13 cellular contexts compared by ENCODE assay signal in genomic region chr6:118252474-118252873, GRCh38.
DNase-seq lines count a peak whose midpoint lies in the region; ATAC-seq and TF ChIP-seq lines count a peak whose summit lies in the region.
"Had no signal": no experiment of that assay in that cellular context is flagged by ENCODE, and none has a peak within 500 bp of the region (broad histone marks: within the 10 kb centered on the region; RNA-seq: fewer than 3 reads in every experiment).

No MANE protein-coding gene starts in this region.

- no peaks in the 10 kb centered on the region for H3K9me3 ChIP-seq in lower lobe of right lung
- H3K9me3 ChIP-seq: ascending aorta had no signal

- peak; percentile 20 for DNase-seq in SKM-1 treated with dmso at 0.1 percent for 144 hours (lab: John Stamatoyannopoulos, UW; ENCODE audit: unreplicated experiment)
- DNase-seq in lower lobe of right lung: no peak
- no peak for DNase-seq in activated CD4-positive, alpha-beta T cell treated with anti-CD3 and anti-CD28 coated beads, Interleukin-2, amount 50 U/mL, for 48 hours
- no peak for DNase-seq in SK-N-DZ (ENCODE audit: low spot score)
- DNase-seq: activated CD4-positive, alpha-beta memory T cell treated with anti-CD3 and anti-CD28 coated beads, Interleukin-2, amount 10 ng/mL, durations not matched to agents 7 days and 5 days; HFFc6; kidney glomerular epithelial cell; NCI-H1417 had no signal

- no peaks in the 10 kb centered on the region for H3K36me3 ChIP-seq in lower lobe of right lung
- H3K36me3 ChIP-seq: ascending aorta had no signal

- peak; percentile 83 for ATAC-seq in GM18502 (IDR thresholded peaks at IDR 0.05; ENCODE audit: poor library complexity, unreplicated experiment)
- peak; percentile 80 for ATAC-seq in GM21515 (IDR thresholded peaks at IDR 0.05; ENCODE audit: unreplicated experiment)
- ATAC-seq in HG03469 (IDR thresholded peaks at IDR 0.05; ENCODE audit: unreplicated experiment): peak; percentile 80
- ATAC-seq in lower lobe of right lung: no peak

- intact Hi-C loops in lower lobe of right lung (cut with DNase I): no loop called here

- H3K27me3 ChIP-seq in lower lobe of right lung (ENCODE audit: low read depth): no peaks in the 10 kb centered on the region
- H3K27me3 ChIP-seq: ascending aorta had no signal

- H3K4me3 ChIP-seq in lower lobe of right lung: no peak overlapping the region
- H3K4me3 ChIP-seq: ascending aorta had no signal

- H3K4me1 ChIP-seq in lower lobe of right lung: no peaks in the 10 kb centered on the region
- H3K4me1 ChIP-seq: ascending aorta, parathyroid adenoma had no signal

- no peak overlapping the region for H3K27ac ChIP-seq in lower lobe of right lung
- H3K27ac ChIP-seq: ascending aorta, parathyroid adenoma had no signal

- TF ChIP-seq CTCF in lower lobe of right lung (IDR thresholded peaks at IDR 0.05): no peak

Comparison
In these comparisons a context has a peak if more than half of its experiments do, and no peak if none do; other contexts are left out.
1. ATAC-seq: peak in GM18502 (single experiment), GM21515 (single experiment) and HG03469 (single experiment); none in lower lobe of right lung (0 of 2).